In genomic region chr22:50683086-50683993, GRCh38 we compare ENCODE assay signal across 23 cellular contexts. TPM values are rescaled to one million over a fixed set of nuclear protein-coding genes. Genes with fewer than 3 reads are reported as not detected.
DNase-seq lines count a peak whose midpoint lies in the region; ATAC-seq and TF ChIP-seq lines count a peak whose summit lies in the region.
"Had no signal": no experiment of that assay in that cellular context is flagged by ENCODE, and none has a peak within 500 bp of the region (broad histone marks: within the 10 kb centered on the region; RNA-seq: fewer than 3 reads in every experiment).

No MANE protein-coding gene starts in this region.

- no peaks in the 10 kb centered on the region for H3K36me3 ChIP-seq in upper lobe of right lung
- H3K36me3 ChIP-seq: right lobe of liver had no signal

- DNase-seq in activated naive CD8-positive, alpha-beta T cell treated with anti-CD3 and anti-CD28 coated beads for 36 hours = no peak
- DNase-seq in activated naive CD8-positive, alpha-beta T cell treated with anti-CD3 and anti-CD28 coated beads, Interleukin-2, amount 50 U/mL, for 24 hours = no peak
- DNase-seq in activated CD4-positive, alpha-beta memory T cell treated with anti-CD3 and anti-CD28 coated beads for 36 hours = peak; percentile 6
- peak; percentile 14 for DNase-seq in iPS-NIHi7 (ENCODE audit: extremely low spot score)
- DNase-seq in upper lobe of right lung = no peak
- DNase-seq in stimulated activated naive B cell treated with anti-CD40 and anti-IgM and Interleukin-4, amounts not matched to agents 10 μg/mL and 1 μg/mL and 100 μg/mL, for 72 hours = no peak
- DNase-seq: ACHN; activated CD4-positive, CD25-positive, alpha-beta regulatory T cell treated with anti-CD3 and anti-CD28 coated beads, Interleukin-2, amount 50 U/mL, for 72 hours; effector memory CD4-positive, alpha-beta T cell; H9; IMR-90; NCI-H1436 treated with DMSO at 0.1 percent for 48 hours; NCI-H2171 treated with DMSO at 0.1 percent for 48 hours; NCI-H748 treated with DMSO at 0.1 percent for 48 hours; occipital lobe; right lobe of liver; T-helper 9 cell had no signal

- H3K4me1 ChIP-seq in upper lobe of right lung = peaks cover 5% of the 10 kb centered on the region
- H3K4me1 ChIP-seq: right lobe of liver had no signal

- no peak for TF ChIP-seq CTCF in upper lobe of right lung (IDR thresholded peaks at IDR 0.05)

- H3K9me3 ChIP-seq in upper lobe of right lung = no peaks in the 10 kb centered on the region
- H3K9me3 ChIP-seq: right lobe of liver had no signal

- no peaks in the 10 kb centered on the region for H3K4me1 Mint-ChIP-seq in activated naive CD8-positive, alpha-beta T cell treated with anti-CD3 and anti-CD28 coated beads for 36 hours
- no peaks in the 10 kb centered on the region for H3K4me1 Mint-ChIP-seq in activated naive CD8-positive, alpha-beta T cell treated with anti-CD3 and anti-CD28 coated beads, Interleukin-2, amount 50 U/mL, for 24 hours
- H3K4me1 Mint-ChIP-seq in activated CD4-positive, alpha-beta memory T cell treated with anti-CD3 and anti-CD28 coated beads for 36 hours (ENCODE audit: low read depth) = no peaks in the 10 kb centered on the region
- peaks cover 4 to 9% of the 10 kb centered on the region in 2 donors for H3K4me1 Mint-ChIP-seq in stimulated activated naive B cell treated with anti-CD40 and anti-IgM and Interleukin-4, amounts not matched to agents 10 μg/mL and 1 μg/mL and 100 μg/mL, for 72 hours
- H3K4me1 Mint-ChIP-seq: H9 had no signal

- ATAC-seq in activated naive CD8-positive, alpha-beta T cell treated with anti-CD3 and anti-CD28 coated beads, Interleukin-2, amount 50 U/mL, for 24 hours = no peak
- ATAC-seq in upper lobe of right lung = peak; percentile 8
- ATAC-seq in stimulated activated naive B cell treated with anti-CD40 and anti-IgM and Interleukin-4, amounts not matched to agents 10 μg/mL and 1 μg/mL and 100 μg/mL, for 72 hours (replicated peaks) = no peak
- no peak for ATAC-seq in GM18511 (IDR thresholded peaks at IDR 0.05; ENCODE audit: unreplicated experiment)
- ATAC-seq in HG02642 (IDR thresholded peaks at IDR 0.05; ENCODE audit: poor library complexity, unreplicated experiment) = no peak

- H3K9me3 Mint-ChIP-seq in activated naive CD8-positive, alpha-beta T cell treated with anti-CD3 and anti-CD28 coated beads for 36 hours = peaks cover 3% of the 10 kb centered on the region
- no peaks in the 10 kb centered on the region for H3K9me3 Mint-ChIP-seq in activated naive CD8-positive, alpha-beta T cell treated with anti-CD3 and anti-CD28 coated beads, Interleukin-2, amount 50 U/mL, for 24 hours
- no peaks in the 10 kb centered on the region for H3K9me3 Mint-ChIP-seq in activated CD4-positive, alpha-beta memory T cell treated with anti-CD3 and anti-CD28 coated beads for 36 hours
- H3K9me3 Mint-ChIP-seq in stimulated activated naive B cell treated with anti-CD40 and anti-IgM and Interleukin-4, amounts not matched to agents 10 μg/mL and 1 μg/mL and 100 μg/mL, for 72 hours = no peaks in the 10 kb centered on the region

- H3K36me3 Mint-ChIP-seq in activated naive CD8-positive, alpha-beta T cell treated with anti-CD3 and anti-CD28 coated beads for 36 hours = peaks cover 1% of the 10 kb centered on the region
- H3K36me3 Mint-ChIP-seq in activated naive CD8-positive, alpha-beta T cell treated with anti-CD3 and anti-CD28 coated beads, Interleukin-2, amount 50 U/mL, for 24 hours (ENCODE audit: low read depth) = no peaks in the 10 kb centered on the region
- H3K36me3 Mint-ChIP-seq in activated CD4-positive, alpha-beta memory T cell treated with anti-CD3 and anti-CD28 coated beads for 36 hours = no peaks in the 10 kb centered on the region
- H3K36me3 Mint-ChIP-seq in stimulated activated naive B cell treated with anti-CD40 and anti-IgM and Interleukin-4, amounts not matched to agents 10 μg/mL and 1 μg/mL and 100 μg/mL, for 72 hours = no peaks in the 10 kb centered on the region

- no peaks in the 10 kb centered on the region for H3K27me3 ChIP-seq in upper lobe of right lung
- H3K27me3 ChIP-seq: right lobe of liver had no signal

- intact Hi-C loops in activated CD4-positive, alpha-beta memory T cell treated with anti-CD3 and anti-CD28 coated beads for 36 hours (cut with micrococcal nuclease) = no loop called here
- intact Hi-C loops in upper lobe of right lung (cut with DNase I) = no loop called here

- H3K4me3 Mint-ChIP-seq in activated naive CD8-positive, alpha-beta T cell treated with anti-CD3 and anti-CD28 coated beads for 36 hours = no peak overlapping the region
- no peak overlapping the region for H3K4me3 Mint-ChIP-seq in activated naive CD8-positive, alpha-beta T cell treated with anti-CD3 and anti-CD28 coated beads, Interleukin-2, amount 50 U/mL, for 24 hours
- no peak overlapping the region for H3K4me3 Mint-ChIP-seq in activated CD4-positive, alpha-beta memory T cell treated with anti-CD3 and anti-CD28 coated beads for 36 hours
- H3K4me3 Mint-ChIP-seq in stimulated activated naive B cell treated with anti-CD40 and anti-IgM and Interleukin-4, amounts not matched to agents 10 μg/mL and 1 μg/mL and 100 μg/mL, for 72 hours = no peak overlapping the region
- H3K4me3 Mint-ChIP-seq: H9 had no signal

- POLR2A ChIA-PET in activated CD4-positive, alpha-beta memory T cell treated with anti-CD3 and anti-CD28 coated beads for 36 hours (lab: Charles Lee) = no interaction called here

- H3K27ac Mint-ChIP-seq in activated naive CD8-positive, alpha-beta T cell treated with anti-CD3 and anti-CD28 coated beads for 36 hours = peak overlapping the region; percentile 54
- H3K27ac Mint-ChIP-seq in activated naive CD8-positive, alpha-beta T cell treated with anti-CD3 and anti-CD28 coated beads, Interleukin-2, amount 50 U/mL, for 24 hours = no peak overlapping the region
- no peak overlapping the region for H3K27ac Mint-ChIP-seq in activated CD4-positive, alpha-beta memory T cell treated with anti-CD3 and anti-CD28 coated beads for 36 hours
- H3K27ac Mint-ChIP-seq in stimulated activated naive B cell treated with anti-CD40 and anti-IgM and Interleukin-4, amounts not matched to agents 10 μg/mL and 1 μg/mL and 100 μg/mL, for 72 hours = no peak overlapping the region

- no peak overlapping the region for H3K4me3 ChIP-seq in upper lobe of right lung
- H3K4me3 ChIP-seq: right lobe of liver had no signal

- peaks cover 5% of the 10 kb centered on the region for H3K27me3 Mint-ChIP-seq in activated naive CD8-positive, alpha-beta T cell treated with anti-CD3 and anti-CD28 coated beads for 36 hours
- H3K27me3 Mint-ChIP-seq in activated naive CD8-positive, alpha-beta T cell treated with anti-CD3 and anti-CD28 coated beads, Interleukin-2, amount 50 U/mL, for 24 hours = peaks cover 2% of the 10 kb centered on the region
- H3K27me3 Mint-ChIP-seq in activated CD4-positive, alpha-beta memory T cell treated with anti-CD3 and anti-CD28 coated beads for 36 hours = peaks cover 2% of the 10 kb centered on the region
- H3K27me3 Mint-ChIP-seq in stimulated activated naive B cell treated with anti-CD40 and anti-IgM and Interleukin-4, amounts not matched to agents 10 μg/mL and 1 μg/mL and 100 μg/mL, for 72 hours = peaks cover 6 to 9% of the 10 kb centered on the region in 2 donors

- CTCF ChIA-PET in activated CD4-positive, alpha-beta memory T cell treated with anti-CD3 and anti-CD28 coated beads for 36 hours (lab: Charles Lee) = no interaction called here

- H3K27ac ChIP-seq in upper lobe of right lung = no peak overlapping the region
- H3K27ac ChIP-seq: C4-2B, right lobe of liver had no signal

RNA-seq across cellular contexts. Expression of gene SHANK3, which starts 10.7 kb away (rescaled TPM):
- under 1 TPM; 0.27 to 0.30 TPM for total RNA-seq in activated naive CD8-positive, alpha-beta T cell treated with anti-CD3 and anti-CD28 coated beads for 36 hours
- under 1 TPM; 0.05 to 0.07 TPM for total RNA-seq in activated CD4-positive, alpha-beta memory T cell treated with anti-CD3 and anti-CD28 coated beads for 36 hours
- 59.9 TPM for total RNA-seq in upper lobe of right lung

RNA-seq across cellular contexts. Expression of gene ACR, which starts 54.7 kb away (rescaled TPM):
- total RNA-seq in activated naive CD8-positive, alpha-beta T cell treated with anti-CD3 and anti-CD28 coated beads for 36 hours = not detected
- total RNA-seq in activated CD4-positive, alpha-beta memory T cell treated with anti-CD3 and anti-CD28 coated beads for 36 hours = not detected
- total RNA-seq in upper lobe of right lung = 4.5 TPM
- total RNA-seq: cerebellum, IMR-90, M059J, occipital lobe, SK-MEL-5 had no signal

RNA-seq across cellular contexts. Expression of gene ARSA, which starts 55.4 kb away (rescaled TPM):
- total RNA-seq in activated naive CD8-positive, alpha-beta T cell treated with anti-CD3 and anti-CD28 coated beads for 36 hours = 10 to 100 TPM; 12.6 to 13.5 TPM
- 10 to 100 TPM; 23.9 to 25.8 TPM for total RNA-seq in activated CD4-positive, alpha-beta memory T cell treated with anti-CD3 and anti-CD28 coated beads for 36 hours
- total RNA-seq in upper lobe of right lung = 46.4 TPM

Comparison
In these comparisons a context has a peak if more than half of its experiments do, and no peak if none do; other contexts are left out.
1. DNase-seq: peak in activated CD4-positive, alpha-beta memory T cell treated with anti-CD3 and anti-CD28 coated beads for 36 hours (single experiment) and iPS-NIHi7 (single experiment); none in activated naive CD8-positive, alpha-beta T cell treated with anti-CD3 and anti-CD28 coated beads for 36 hours (single experiment), activated naive CD8-positive, alpha-beta T cell treated with anti-CD3 and anti-CD28 coated beads, Interleukin-2, amount 50 U/mL, for 24 hours (single experiment), upper lobe of right lung (single experiment) and stimulated activated naive B cell treated with anti-CD40 and anti-IgM and Interleukin-4, amounts not matched to agents 10 μg/mL and 1 μg/mL and 100 μg/mL, for 72 hours (single experiment).
2. RNA of gene SHANK3, which starts 10.7 kb away (total RNA-seq): 59.9 TPM in upper lobe of right lung (single experiment); 0.27 to 0.30 TPM in activated naive CD8-positive, alpha-beta T cell treated with anti-CD3 and anti-CD28 coated beads for 36 hours and 0.05 to 0.07 TPM in activated CD4-positive, alpha-beta memory T cell treated with anti-CD3 and anti-CD28 coated beads for 36 hours; every median in the first group is over 10 times any median in the second.